14 cellular contexts compared by ENCODE assay signal in the genomic region with DNA sequence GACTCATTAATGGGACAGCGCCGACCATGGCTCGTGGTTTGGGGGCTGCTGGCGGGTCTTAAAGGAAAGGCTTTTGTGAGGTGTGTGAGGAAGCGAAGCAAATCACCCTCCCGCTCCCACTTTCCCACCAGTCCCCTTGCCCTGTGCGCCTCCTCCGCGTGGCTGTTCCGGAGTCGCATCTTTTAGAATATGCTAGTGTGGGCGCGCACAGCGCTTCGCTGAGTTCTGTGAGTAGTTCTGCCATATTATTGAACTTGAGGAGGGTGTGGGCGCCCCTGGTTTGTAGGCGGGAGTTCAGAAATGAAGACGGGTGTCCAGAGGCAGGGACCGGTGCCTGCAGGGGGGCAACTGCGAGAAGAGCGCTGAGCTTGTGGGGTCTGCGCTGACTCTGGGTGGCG.
"Had no signal": no experiment of that assay in that cellular context is flagged by ENCODE, and none has a peak within 500 bp of the region (broad histone marks: within the 10 kb centered on the region; RNA-seq: fewer than 3 reads in every experiment).

No MANE protein-coding gene starts in this region.

- H3K4me1 ChIP-seq: esophagus squamous epithelium, foreskin keratinocyte, tibial nerve, uterus had no signal

- H3K4me1 Mint-ChIP-seq: neural crest cell had no signal

- H3K36me3 ChIP-seq: esophagus squamous epithelium, uterus had no signal

- H3K4me3 Mint-ChIP-seq: neural crest cell had no signal

- H3K4me3 ChIP-seq: lung, tibial nerve, uterus had no signal

- H3K27me3 ChIP-seq: esophagus squamous epithelium, tibial nerve, uterus had no signal

- DNase-seq: activated CD4-positive, alpha-beta T cell treated with anti-CD3 and anti-CD28 coated beads, Interleukin-2, amount 50 U/mL, for 48 hours; amniotic stem cell; cortex of kidney; effector CD4-positive, alpha-beta T cell; esophagus squamous epithelium; foreskin keratinocyte; left colon; stimulated activated CD4-positive, alpha-beta T cell treated with anti-CD3 and anti-CD28 coated beads, Interleukin-2, amount 100 ng/mL, for 24 hours; T-helper 1 cell; uterus had no signal

- H3K27ac ChIP-seq: esophagus squamous epithelium, foreskin keratinocyte, tibial nerve, uterus, VCaP had no signal
